Comparison of ENCODE assay signal across 9 cellular contexts in genomic region chr18:63823516-63824219, GRCh38. TPM values are rescaled to one million over a fixed set of nuclear protein-coding genes. Genes with fewer than 3 reads are reported as not detected.
A peak's percentile ranks its signal among the peaks of the same experiment; 100 is the strongest.
DNase-seq lines count a peak whose midpoint lies in the region; ATAC-seq, FAIRE-seq and TF ChIP-seq lines count a peak whose summit lies in the region.
"Had no signal": no experiment of that assay in that cellular context is flagged by ENCODE, and none has a peak within 500 bp of the region (broad histone marks: within the 10 kb centered on the region; RNA-seq: fewer than 3 reads in every experiment).

No MANE protein-coding gene starts in this region.

- intact Hi-C loops in K562 (cut with micrococcal nuclease) (no loop called here), mucosa of descending colon (cut with DNase I, micrococcal nuclease) (no loop called here)
- intact Hi-C loops in CD8-positive, alpha-beta T cell (cut with DNase I, micrococcal nuclease) = loop anchor here in 1 of 2 experiments (5.0 kb wide), 1 partner anchor 154 kb away; no protein-coding TSS in a partner anchor

- H3K27me3 ChIP-seq in K562 (ENCODE audit: control insufficient read depth in 2 of 2, insufficient read depth in 2 of 2, low read length in 2 of 2) = no peaks in the 10 kb centered on the region
- no peaks in the 10 kb centered on the region for H3K27me3 ChIP-seq in CD8-positive, alpha-beta T cell (ENCODE audit: insufficient read depth, low read length)

- no peak for TF ChIP-seq POLR2A in K562 (conservative IDR thresholded peaks at IDR 0.05)

- H3K4me1 Mint-ChIP-seq in CD8-positive, alpha-beta T cell (ENCODE audit: low read depth) = no peaks in the 10 kb centered on the region

- 0 out of 6 replicates have a peak, but pooled peaks of 1 of the 3 experiments have one; percentile 25 for TF ChIP-seq CTCF in K562 (IDR thresholded peaks at IDR 0.05 in 2 of 3, conservative IDR thresholded peaks at IDR 0.05 in 1 of 3; ENCODE audit: insufficient read depth in 2 of 3, low read depth in 1 of 3, low read length in 3 of 3)
- no peak for TF ChIP-seq CTCF in mucosa of descending colon (IDR thresholded peaks at IDR 0.05)
- TF ChIP-seq CTCF in CD8-positive, alpha-beta T cell (IDR thresholded peaks at IDR 0.05) = no peak

- peak in 1 of 2 experiments; percentile 13; a peak in 1 of 4 replicates for TF ChIP-seq RAD21 in K562 (CRISPR knock-in tag; conservative IDR thresholded peaks at IDR 0.05 in 1 of 2, IDR thresholded peaks at IDR 0.05 in 1 of 2)

- H2AFZ ChIP-seq in K562 (ENCODE audit: low read depth, low read length) = no peak overlapping the region

- no peak overlapping the region for H3K27ac ChIP-seq in K562 (ENCODE audit: extremely low read depth, low read depth, low read length)
- H3K27ac ChIP-seq in CD8-positive, alpha-beta T cell (ENCODE audit: low read depth, low read length) = no peak overlapping the region

- H3K36me3 ChIP-seq in K562 (ENCODE audit: control insufficient read depth, insufficient read depth, low read length) (no peaks in the 10 kb centered on the region), mucosa of descending colon (ENCODE audit: low read depth) (no peaks in the 10 kb centered on the region)
- H3K36me3 ChIP-seq in CD8-positive, alpha-beta T cell (ENCODE audit: insufficient read depth, low read length) = no peaks in the 10 kb centered on the region

- BruUV-seq in K562 (replicated peaks; lab: Mats Ljungman, UMichigan) = no TSS peak

- H3K4me3 ChIP-seq in K562 (no peak overlapping the region), mucosa of descending colon (no peak overlapping the region)
- no peak overlapping the region for H3K4me3 ChIP-seq in CD8-positive, alpha-beta T cell (ENCODE audit: low read depth, low read length)

- H3K79me2 ChIP-seq in K562 (ENCODE audit: control insufficient read depth, insufficient read depth, low read length) = no peaks in the 10 kb centered on the region

- H3K36me3 Mint-ChIP-seq in CD8-positive, alpha-beta T cell = no peaks in the 10 kb centered on the region

- no peak overlapping the region for H3K4me3 Mint-ChIP-seq in CD8-positive, alpha-beta T cell
- H3K4me3 Mint-ChIP-seq: dendritic cell treated with granulocyte-macrophage colony-stimulating factor and Interleukin-4, amounts not matched to agents 40 ng/mL and 50 ng/mL, for 4 days had no signal

- ATAC-seq in K562 (no peak), mucosa of descending colon (no peak)
- no peak for ATAC-seq in CD8-positive, alpha-beta T cell

- H3K4me2 ChIP-seq in K562 (ENCODE audit: insufficient read depth, low read length) = no peak overlapping the region

- no peak for TF ChIP-seq EP300 in K562 (IDR thresholded peaks at IDR 0.05; ENCODE audit: low read length)

- peak; percentile 18 for DNase-seq in COLO668 (lab: John Stamatoyannopoulos, UW; ENCODE audit: unreplicated experiment)
- DNase-seq in KBM-7 = peak; percentile 46
- peak; percentile 6 to 18 (median 7) for DNase-seq in K562 (ENCODE audit: extremely low read depth in 1 of 4, low spot score in 3 of 4)
- peak in 2 of 3 donors; percentile 28 to 71 for DNase-seq in mucosa of descending colon
- no peak for DNase-seq in COLO829 (ENCODE audit: low spot score)
- no peak for DNase-seq in mucosa of gallbladder (ENCODE audit: low spot score)
- DNase-seq in CD8-positive, alpha-beta T cell = no peak
- no peak for DNase-seq in Kasumi-1 (lab: John Stamatoyannopoulos, UW)

- WGBS in K562 (ENCODE audit: insufficient coverage, low coverage, missing lambda C conversion rate) = 2% methylated on average over 9 of the region's 10 CpGs

- FAIRE-seq in K562 (lab: Jason Lieb, UNC) = no peak

- POLR2A ChIA-PET in K562 (lab: Yijun Ruan, JAX) = no interaction called here
- POLR2A ChIA-PET in CD8-positive, alpha-beta T cell (lab: Charles Lee) = no interaction called here

- CTCF ChIA-PET in K562 (lab: Yijun Ruan, JAX; ENCODE audit: low intra/inter-chr PET ratio) = interaction anchor here (0.6 kb wide), 1 partner anchor 155 kb away, joined by 3 read pairs; no protein-coding TSS in a partner anchor
- CTCF ChIA-PET in CD8-positive, alpha-beta T cell (lab: Charles Lee) = interaction anchor here (1.2 kb wide), 1 partner anchor 20 kb away, joined by 4 read pairs; no protein-coding TSS in a partner anchor

- peaks cover 1% of the 10 kb centered on the region for H3K9me3 Mint-ChIP-seq in CD8-positive, alpha-beta T cell
- H3K9me3 Mint-ChIP-seq: dendritic cell treated with granulocyte-macrophage colony-stimulating factor and Interleukin-4, amounts not matched to agents 40 ng/mL and 50 ng/mL, for 4 days had no signal

- no peaks in the 10 kb centered on the region for H4K20me1 ChIP-seq in K562 (replicated peaks; ENCODE audit: control insufficient read depth, insufficient read depth, low read length)

- no peak overlapping the region for H3K27ac Mint-ChIP-seq in CD8-positive, alpha-beta T cell
- H3K27ac Mint-ChIP-seq: dendritic cell treated with granulocyte-macrophage colony-stimulating factor and Interleukin-4, amounts not matched to agents 40 ng/mL and 50 ng/mL, for 4 days had no signal

- H3K4me1 ChIP-seq in K562 (replicated peaks in 1 of 2; ENCODE audit: control insufficient read depth in 2 of 2, insufficient read depth in 2 of 2, low read length in 2 of 2) (no peaks in the 10 kb centered on the region), mucosa of descending colon (ENCODE audit: low read depth) (no peaks in the 10 kb centered on the region)
- H3K4me1 ChIP-seq in CD8-positive, alpha-beta T cell (ENCODE audit: insufficient read depth, low read length) = no peaks in the 10 kb centered on the region

- no peaks in the 10 kb centered on the region for H3K9me1 ChIP-seq in K562 (ENCODE audit: control insufficient read depth, insufficient read depth, low read length)

- no peaks in the 10 kb centered on the region for H3K9me3 ChIP-seq in K562 (replicated peaks; ENCODE audit: control insufficient read depth, insufficient read depth, low read depth, low read length)
- H3K9me3 ChIP-seq in mucosa of descending colon = no peaks in the 10 kb centered on the region
- no peaks in the 10 kb centered on the region for H3K9me3 ChIP-seq in CD8-positive, alpha-beta T cell (ENCODE audit: low read length)

- in situ Hi-C loops in KBM-7 (cut with MboI; ENCODE audit: low pct_unique_long_range_greater_than_20kb, low sequenced_read_pairs) = no loop called here
- in situ Hi-C loops in K562 (cut with MboI) = no loop called here

- peaks cover 17% of the 10 kb centered on the region for H3K27me3 Mint-ChIP-seq in CD8-positive, alpha-beta T cell (ENCODE audit: low read depth)
- H3K27me3 Mint-ChIP-seq: dendritic cell treated with granulocyte-macrophage colony-stimulating factor and Interleukin-4, amounts not matched to agents 40 ng/mL and 50 ng/mL, for 4 days had no signal

- H3K9ac ChIP-seq in K562 (ENCODE audit: insufficient read depth in 1 of 2, low read depth in 2 of 2, low read length in 2 of 2) = no peak overlapping the region

TF ChIP-seq in K562, 482 proteins besides CTCF, POLR2A, EP300 and RAD21:
- TF ChIP-seq RBFOX2 (IDR thresholded peaks at IDR 0.05; ENCODE audit: low read depth, low read length) (no peak), EHMT2 (IDR thresholded peaks at IDR 0.05) (no peak), ZNF23 (CRISPR knock-in tag; IDR thresholded peaks at IDR 0.05) (no peak), ZNF583 (CRISPR knock-in tag; IDR thresholded peaks at IDR 0.05) (no peak), ZNF324 (CRISPR knock-in tag; IDR thresholded peaks at IDR 0.05) (no peak), SAP30 (IDR thresholded peaks at IDR 0.05; ENCODE audit: borderline replicate concordance, insufficient read depth, low read depth, low read length, poor library complexity, severe bottlenecking) (no peak)
TF ChIP-seq in K562: peak in this region for 0.

RNA-seq across cellular contexts. Expression of gene SERPINB7, which starts 48.5 kb away (rescaled TPM):
- not detected in 2 replicates for total RNA-seq in K562 (2011; cell fraction: chromatin; rRNA removed; ENCODE audit: low replicate concordance)
- total RNA-seq in K562 (2011; cell fraction: nucleolus; rRNA removed) = not detected in 2 replicates
- not detected in 2 replicates for total RNA-seq in K562 (2011; cell fraction: nucleoplasm; rRNA removed)
- total RNA-seq in K562 (2014; rRNA removed) (not detected in 2 replicates), K562 (2014; rRNA removed; fragmentation: Illumina TruSeq; extraction: Trizol) (not detected in 2 replicates), K562 (2015; rRNA removed; fragmentation: Illumina TruSeq; extraction: Trizol) (not detected in 2 replicates), K562 (2021) (not detected in 2 replicates), mucosa of descending colon (not detected), mucosa of gallbladder (0.17 TPM)
- polyA plus RNA-seq in K562 (2011; rRNA removed) (not detected in 2 replicates), K562 (2014; fragmentation: Illumina TruSeq; extraction: Trizol) (not detected in 2 replicates), K562 (2014; fragmentation: Nextera tagmentation; extraction: Ambion mirVana) (not detected), K562 (2014; rRNA removed) (not detected in 2 replicates)
- polyA plus RNA-seq in K562 (2011; cell fraction: cytosol; rRNA removed) = not detected in 2 replicates
- not detected in 2 replicates for polyA plus RNA-seq in K562 (2011; cell fraction: nucleus; rRNA removed)
- polyA plus RNA-seq in K562 (2012) = not detected in 2 replicates
- polyA minus RNA-seq in K562 (2011; rRNA and poly(A)+ RNA removed) = not detected in 2 replicates
- not detected in 2 replicates for polyA minus RNA-seq in K562 (2011; cell fraction: cytosol; rRNA and poly(A)+ RNA removed)
- polyA minus RNA-seq in K562 (2011; cell fraction: nucleus; rRNA and poly(A)+ RNA removed) = not detected in 2 replicates
- not detected for total RNA-seq in CD8-positive, alpha-beta T cell

Comparison
In these comparisons a context has a peak if more than half of its experiments do, and no peak if none do; other contexts are left out.
1. DNase-seq: peak in COLO668 (single experiment), KBM-7 (single experiment), K562 (4 of 4) and mucosa of descending colon (2 of 3); none in COLO829 (single experiment), mucosa of gallbladder (single experiment), CD8-positive, alpha-beta T cell (0 of 7) and Kasumi-1 (0 of 2).